4 cellular contexts compared by ENCODE assay signal in the genomic region with DNA sequence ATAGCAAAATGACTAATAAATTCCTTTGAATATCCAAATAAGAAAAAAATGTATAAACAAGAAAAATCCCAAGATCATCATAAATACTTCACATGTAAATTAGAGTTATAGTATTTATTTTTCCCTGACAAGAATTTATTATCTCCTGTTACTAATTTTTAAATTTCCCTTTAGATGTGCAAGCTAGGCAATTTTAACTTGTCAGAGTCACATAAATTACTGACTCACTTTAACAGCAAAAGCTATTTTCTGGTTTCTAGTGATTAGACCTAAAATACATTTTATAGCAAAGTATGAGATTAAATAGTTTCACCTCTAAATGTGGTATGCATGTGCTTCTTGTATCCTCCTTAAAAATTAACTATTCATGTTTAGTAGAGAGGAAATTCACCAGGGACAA.
A peak's percentile ranks its signal among the peaks of the same experiment; 100 is the strongest.
TF ChIP-seq lines count a peak whose summit lies in the region.

No MANE protein-coding gene starts in this region.

TF ChIP-seq in HepG2, 621 proteins besides CTCF, POLR2A, EP300 and RAD21:
- TF ChIP-seq ZSCAN22 (CRISPR knock-in tag; IDR thresholded peaks at IDR 0.05) (no peak), MAFF (IDR thresholded peaks at IDR 0.05; ENCODE audit: low read depth, low read length) (peak; percentile 32; the same call in 1 of the 2 replicates), MAFK (conservative IDR thresholded peaks at IDR 0.05 in 1 of 2, IDR thresholded peaks at IDR 0.05 in 1 of 2; ENCODE audit: low read length in 2 of 2) (peak in 1 of 2 experiments; percentile 61; a peak in 2 of 4 replicates)

TF ChIP-seq in IMR-90, 13 proteins besides CTCF, POLR2A, EP300 and RAD21:
- TF ChIP-seq, protein P1, sequence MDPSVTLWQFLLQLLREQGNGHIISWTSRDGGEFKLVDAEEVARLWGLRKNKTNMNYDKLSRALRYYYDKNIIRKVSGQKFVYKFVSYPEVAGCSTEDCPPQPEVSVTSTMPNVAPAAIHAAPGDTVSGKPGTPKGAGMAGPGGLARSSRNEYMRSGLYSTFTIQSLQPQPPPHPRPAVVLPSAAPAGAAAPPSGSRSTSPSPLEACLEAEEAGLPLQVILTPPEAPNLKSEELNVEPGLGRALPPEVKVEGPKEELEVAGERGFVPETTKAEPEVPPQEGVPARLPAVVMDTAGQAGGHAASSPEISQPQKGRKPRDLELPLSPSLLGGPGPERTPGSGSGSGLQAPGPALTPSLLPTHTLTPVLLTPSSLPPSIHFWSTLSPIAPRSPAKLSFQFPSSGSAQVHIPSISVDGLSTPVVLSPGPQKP (IDR thresholded peaks at IDR 0.05; ENCODE audit: borderline replicate concordance, low read depth, low read length) = no peak
- TF ChIP-seq CHD1 (IDR thresholded peaks at IDR 0.05; ENCODE audit: low read depth, low read length) = no peak
- peak; percentile 35; the same call in 1 of the 2 replicates for TF ChIP-seq MAFK (IDR thresholded peaks at IDR 0.05; ENCODE audit: low read depth, low read length)
- TF ChIP-seq NFE2L2 (IDR thresholded peaks at IDR 0.05; ENCODE audit: low read depth, low read length) = no peak
- TF ChIP-seq BHLHE40 (IDR thresholded peaks at IDR 0.05; ENCODE audit: low read depth, low read length) = no peak

TF ChIP-seq in K562, 482 proteins besides CTCF, POLR2A, EP300 and RAD21:
- TF ChIP-seq TGIF2 (CRISPR knock-in tag; IDR thresholded peaks at IDR 0.05) (no peak), ZNF316 (IDR thresholded peaks at IDR 0.05) (peak; percentile 39; the same call in 1 of the 2 replicates), MCM2 (IDR thresholded peaks at IDR 0.05; ENCODE audit: low read depth) (no peak)
TF ChIP-seq in K562: peak in this region for 1.

TF ChIP-seq in SK-N-SH treated with all-trans-retinoic acid at 6 μM for 48 hours, 23 proteins besides CTCF, POLR2A, EP300 and RAD21:
- no peak for TF ChIP-seq ZNF70 (CRISPR knock-in tag; IDR thresholded peaks at IDR 0.05)
- TF ChIP-seq, protein P2, sequence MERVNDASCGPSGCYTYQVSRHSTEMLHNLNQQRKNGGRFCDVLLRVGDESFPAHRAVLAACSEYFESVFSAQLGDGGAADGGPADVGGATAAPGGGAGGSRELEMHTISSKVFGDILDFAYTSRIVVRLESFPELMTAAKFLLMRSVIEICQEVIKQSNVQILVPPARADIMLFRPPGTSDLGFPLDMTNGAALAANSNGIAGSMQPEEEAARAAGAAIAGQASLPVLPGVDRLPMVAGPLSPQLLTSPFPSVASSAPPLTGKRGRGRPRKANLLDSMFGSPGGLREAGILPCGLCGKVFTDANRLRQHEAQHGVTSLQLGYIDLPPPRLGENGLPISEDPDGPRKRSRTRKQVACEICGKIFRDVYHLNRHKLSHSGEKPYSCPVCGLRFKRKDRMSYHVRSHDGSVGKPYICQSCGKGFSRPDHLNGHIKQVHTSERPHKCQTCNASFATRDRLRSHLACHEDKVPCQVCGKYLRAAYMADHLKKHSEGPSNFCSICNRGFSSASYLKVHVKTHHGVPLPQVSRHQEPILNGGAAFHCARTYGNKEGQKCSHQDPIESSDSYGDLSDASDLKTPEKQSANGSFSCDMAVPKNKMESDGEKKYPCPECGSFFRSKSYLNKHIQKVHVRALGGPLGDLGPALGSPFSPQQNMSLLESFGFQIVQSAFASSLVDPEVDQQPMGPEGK (CRISPR knock-in tag; IDR thresholded peaks at IDR 0.05; ENCODE audit: borderline replicate concordance) = no peak
- TF ChIP-seq ISL1 (CRISPR knock-in tag; IDR thresholded peaks at IDR 0.05) = no peak
- TF ChIP-seq, protein P3, sequence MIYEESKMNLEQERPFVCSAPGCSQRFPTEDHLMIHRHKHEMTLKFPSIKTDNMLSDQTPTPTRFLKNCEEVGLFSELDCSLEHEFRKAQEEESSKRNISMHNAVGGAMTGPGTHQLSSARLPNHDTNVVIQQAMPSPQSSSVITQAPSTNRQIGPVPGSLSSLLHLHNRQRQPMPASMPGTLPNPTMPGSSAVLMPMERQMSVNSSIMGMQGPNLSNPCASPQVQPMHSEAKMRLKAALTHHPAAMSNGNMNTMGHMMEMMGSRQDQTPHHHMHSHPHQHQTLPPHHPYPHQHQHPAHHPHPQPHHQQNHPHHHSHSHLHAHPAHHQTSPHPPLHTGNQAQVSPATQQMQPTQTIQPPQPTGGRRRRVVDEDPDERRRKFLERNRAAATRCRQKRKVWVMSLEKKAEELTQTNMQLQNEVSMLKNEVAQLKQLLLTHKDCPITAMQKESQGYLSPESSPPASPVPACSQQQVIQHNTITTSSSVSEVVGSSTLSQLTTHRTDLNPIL (CRISPR knock-in tag; IDR thresholded peaks at IDR 0.05; ENCODE audit: low read depth) = no peak
- no peak for TF ChIP-seq OSR1 (CRISPR knock-in tag; IDR thresholded peaks at IDR 0.05)
- TF ChIP-seq ZNF8 (CRISPR knock-in tag; IDR thresholded peaks at IDR 0.05) = no peak
- TF ChIP-seq ZNF565 (CRISPR knock-in tag; conservative IDR thresholded peaks at IDR 0.05; ENCODE audit: low read depth) = no peak
- no peak for TF ChIP-seq CSDC2 (CRISPR knock-in tag; IDR thresholded peaks at IDR 0.05)
- TF ChIP-seq ZFP30 (CRISPR knock-in tag; IDR thresholded peaks at IDR 0.05) = no peak
- TF ChIP-seq, protein P4, sequence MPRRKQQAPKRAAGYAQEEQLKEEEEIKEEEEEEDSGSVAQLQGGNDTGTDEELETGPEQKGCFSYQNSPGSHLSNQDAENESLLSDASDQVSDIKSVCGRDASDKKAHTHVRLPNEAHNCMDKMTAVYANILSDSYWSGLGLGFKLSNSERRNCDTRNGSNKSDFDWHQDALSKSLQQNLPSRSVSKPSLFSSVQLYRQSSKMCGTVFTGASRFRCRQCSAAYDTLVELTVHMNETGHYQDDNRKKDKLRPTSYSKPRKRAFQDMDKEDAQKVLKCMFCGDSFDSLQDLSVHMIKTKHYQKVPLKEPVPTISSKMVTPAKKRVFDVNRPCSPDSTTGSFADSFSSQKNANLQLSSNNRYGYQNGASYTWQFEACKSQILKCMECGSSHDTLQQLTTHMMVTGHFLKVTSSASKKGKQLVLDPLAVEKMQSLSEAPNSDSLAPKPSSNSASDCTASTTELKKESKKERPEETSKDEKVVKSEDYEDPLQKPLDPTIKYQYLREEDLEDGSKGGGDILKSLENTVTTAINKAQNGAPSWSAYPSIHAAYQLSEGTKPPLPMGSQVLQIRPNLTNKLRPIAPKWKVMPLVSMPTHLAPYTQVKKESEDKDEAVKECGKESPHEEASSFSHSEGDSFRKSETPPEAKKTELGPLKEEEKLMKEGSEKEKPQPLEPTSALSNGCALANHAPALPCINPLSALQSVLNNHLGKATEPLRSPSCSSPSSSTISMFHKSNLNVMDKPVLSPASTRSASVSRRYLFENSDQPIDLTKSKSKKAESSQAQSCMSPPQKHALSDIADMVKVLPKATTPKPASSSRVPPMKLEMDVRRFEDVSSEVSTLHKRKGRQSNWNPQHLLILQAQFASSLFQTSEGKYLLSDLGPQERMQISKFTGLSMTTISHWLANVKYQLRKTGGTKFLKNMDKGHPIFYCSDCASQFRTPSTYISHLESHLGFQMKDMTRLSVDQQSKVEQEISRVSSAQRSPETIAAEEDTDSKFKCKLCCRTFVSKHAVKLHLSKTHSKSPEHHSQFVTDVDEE (CRISPR knock-in tag; IDR thresholded peaks at IDR 0.05) = no peak
- TF ChIP-seq GLIS3 (CRISPR knock-in tag; IDR thresholded peaks at IDR 0.05) = no peak
